Comparison of ENCODE assay signal across 10 cellular contexts in the genomic region with DNA sequence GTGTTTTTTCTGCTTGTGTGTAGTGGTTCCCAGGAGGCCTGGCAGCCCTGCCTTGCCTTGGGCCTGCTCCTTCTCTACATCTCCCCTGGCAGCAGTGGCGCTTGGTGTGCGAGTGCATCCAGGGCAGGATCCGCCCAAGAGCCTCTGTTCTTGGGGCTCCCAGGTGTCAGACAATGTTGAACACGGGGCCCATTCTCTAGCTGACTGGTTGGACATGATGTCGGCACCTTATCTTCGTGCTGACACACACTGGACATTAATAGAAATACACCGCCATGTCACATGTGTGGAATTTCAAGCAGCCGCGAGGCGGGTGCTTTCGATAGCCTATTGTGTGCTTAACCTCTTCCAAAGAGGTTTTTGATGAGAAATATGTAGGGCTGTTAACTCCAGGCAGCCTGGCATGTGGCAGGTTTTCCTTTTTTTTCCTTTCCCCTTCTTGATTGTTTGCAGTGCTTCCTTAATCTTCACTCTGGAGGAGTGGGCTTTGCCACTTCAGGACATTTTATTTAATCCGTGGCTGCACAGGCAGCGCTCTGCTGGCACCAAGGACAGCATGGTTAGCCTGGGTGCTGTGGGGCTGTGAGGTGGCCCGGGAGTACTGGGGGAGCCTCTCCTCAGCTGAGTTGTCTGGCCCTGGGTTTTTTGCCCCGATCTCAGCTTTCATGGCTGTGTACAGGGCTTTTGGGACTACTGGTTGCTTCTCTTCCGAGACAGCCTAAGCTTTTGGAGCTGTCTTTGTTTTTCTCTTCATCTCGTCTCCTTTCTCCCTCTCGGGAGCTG. TPM values are rescaled to one million over a fixed set of nuclear protein-coding genes. Genes with fewer than 3 reads are reported as not detected.
DNase-seq lines count a peak whose midpoint lies in the region; FAIRE-seq and TF ChIP-seq lines count a peak whose summit lies in the region.
"Had no signal": no experiment of that assay in that cellular context is flagged by ENCODE, and none has a peak within 500 bp of the region (broad histone marks: within the 10 kb centered on the region; RNA-seq: fewer than 3 reads in every experiment).

No MANE protein-coding gene starts in this region.

- DNase-seq in AG04450 (ENCODE audit: low read depth, low spot score), result no peak
- DNase-seq in HT1080 (ENCODE audit: low read depth), result peak; percentile 50
- peak; percentile 71 for DNase-seq in bronchial epithelial cell (ENCODE audit: low read depth)
- peak; percentile 4 to 26 for DNase-seq in lung microvascular endothelial cell (ENCODE audit: low read depth in 2 of 2)
- no peak for DNase-seq in GM19239 (ENCODE audit: insufficient read length, low spot score)
- no peak for DNase-seq in NCI-H1694 treated with DMSO at 0.1 percent for 48 hours (lab: John Stamatoyannopoulos, UW)
- no peak for DNase-seq in MV-4-11 (lab: John Stamatoyannopoulos, UW)
- DNase-seq in NCI-H2171 treated with DMSO at 0.1 percent for 48 hours (lab: John Stamatoyannopoulos, UW), result no peak
- DNase-seq: DND-41 had no signal

- H3K27me3 ChIP-seq in AG04450 (ENCODE audit: control insufficient read depth, insufficient read depth, low read length) (no peaks in the 10 kb centered on the region), bronchial epithelial cell (ENCODE audit: control insufficient read depth, insufficient read depth, low read length) (no peaks in the 10 kb centered on the region)

- TF ChIP-seq CTCF in AG04450 (IDR thresholded peaks at IDR 0.05; ENCODE audit: low read depth, low read length) (peak; percentile 26; the same call in 1 of the 2 replicates), bronchial epithelial cell (IDR thresholded peaks at IDR 0.05; ENCODE audit: insufficient read depth, low read length, severe bottlenecking) (peak; percentile 28)

- no peaks in the 10 kb centered on the region for H3K36me3 ChIP-seq in bronchial epithelial cell (ENCODE audit: control insufficient read depth, insufficient read depth, low read length)

- no peak overlapping the region for H3K4me3 ChIP-seq in AG04450 (ENCODE audit: low read depth, low read length)
- H3K4me3 ChIP-seq in bronchial epithelial cell (ENCODE audit: low read depth, low read length), result no peak overlapping the region

- H3K27ac ChIP-seq in AG04450 (ENCODE audit: low read depth, low read length), result no peak overlapping the region
- H3K27ac ChIP-seq: parathyroid adenoma had no signal

- FAIRE-seq in bronchial epithelial cell (lab: Jason Lieb, UNC) (no peak), GM19239 (lab: Jason Lieb, UNC) (no peak)

- POLR2A ChIA-PET in AG04450 (lab: Yijun Ruan, JAX), result no interaction called here

- no peaks in the 10 kb centered on the region for H3K9me3 ChIP-seq in AG04450 (ENCODE audit: control insufficient read depth, insufficient read depth, low read length)

- CTCF ChIA-PET in AG04450 (lab: Charles Lee), result interaction anchor here (0.5 to 1.6 kb wide), 6 partner anchors 9 to 239 kb away, joined by 3 to 8 read pairs (median 4); a partner anchor contains a TSS

RNA-seq across cellular contexts. Expression of a gene that starts 42.5 kb away (rescaled TPM):
- polyA plus RNA-seq in AG04450 (2011; rRNA removed), result 14.0 and 16.5 TPM in 2 replicates
- 6.7 and 7.1 TPM in 2 replicates for polyA minus RNA-seq in AG04450 (2011; rRNA and poly(A)+ RNA removed)
- total RNA-seq in HT1080 (2014; rRNA removed; shearing (Covaris generic)), result 28.7 and 37.9 TPM in 2 replicates
- polyA plus RNA-seq in HT1080 (2015; cell fraction: cytosol; rRNA removed), result 28.8 and 30.1 TPM in 2 replicates
- polyA plus RNA-seq in HT1080 (2015; cell fraction: nucleus; rRNA removed), result 14.4 and 16.4 TPM in 2 replicates
- total RNA-seq in bronchial epithelial cell (25.5 and 36.6 TPM in 2 replicates), lung microvascular endothelial cell (4.6 and 5.4 TPM in 2 replicates)

Comparison
In these comparisons a context has a peak if more than half of its experiments do, and no peak if none do; other contexts are left out.
1. DNase-seq: peak in HT1080 (single experiment), bronchial epithelial cell (single experiment) and lung microvascular endothelial cell (2 of 2); none in AG04450 (single experiment), GM19239 (single experiment), NCI-H1694 treated with DMSO at 0.1 percent for 48 hours (single experiment), MV-4-11 (single experiment) and NCI-H2171 treated with DMSO at 0.1 percent for 48 hours (single experiment).